Comparison of ENCODE assay signal across 24 cellular contexts in genomic region chr2:18856766-18857165, GRCh38.
"Had no signal": no experiment of that assay in that cellular context is flagged by ENCODE, and none has a peak within 500 bp of the region (broad histone marks: within the 10 kb centered on the region; RNA-seq: fewer than 3 reads in every experiment).

No MANE protein-coding gene starts in this region.

- H2AFZ ChIP-seq: hepatocyte had no signal

- H3K27me3 ChIP-seq: esophagus muscularis mucosa, hepatocyte, sigmoid colon, upper lobe of right lung had no signal

- H3K79me2 ChIP-seq: hepatocyte had no signal

- FAIRE-seq: frontal cortex had no signal

- H3K4me1 Mint-ChIP-seq: activated naive CD8-positive, alpha-beta T cell treated with anti-CD3 and anti-CD28 coated beads, Interleukin-2, amount 10 ng/mL, durations not matched to agents 7 days and 5 days; neural crest cell had no signal

- H3K36me3 ChIP-seq: esophagus muscularis mucosa, left ventricle myocardium inferior, sigmoid colon, upper lobe of right lung had no signal

- H3K9me3 Mint-ChIP-seq: activated B cell treated with CpG ODN at 0.5 μM for 24 hours; activated naive CD4-positive, alpha-beta T cell treated with anti-CD3 and anti-CD28 coated beads for 36 hours; activated naive CD8-positive, alpha-beta T cell treated with anti-CD3 and anti-CD28 coated beads, Interleukin-2, amount 10 ng/mL, durations not matched to agents 7 days and 5 days; neural crest cell; T-helper 1 cell treated with Interleukin-12 subunit alpha and Interleukin-12 subunit beta and Interleukin-4 antibody, amounts not matched to agents 30 μg/mL and 1 μg/mL, for 36 hours had no signal

- DNase-seq: activated B cell treated with CpG ODN at 0.5 μM for 24 hours; activated CD4-positive, alpha-beta memory T cell treated with anti-CD3 and anti-CD28 coated beads for 36 hours; activated CD4-positive, alpha-beta T cell treated with anti-CD3 and anti-CD28 coated beads for 4 hours; activated effector memory CD4-positive, alpha-beta T cell treated with Interleukin-2 at 50 U/mL for 16 hours; activated naive CD4-positive, alpha-beta T cell treated with anti-CD3 and anti-CD28 coated beads for 36 hours; activated naive CD8-positive, alpha-beta T cell treated with anti-CD3 and anti-CD28 coated beads, Interleukin-2, amount 10 ng/mL, durations not matched to agents 7 days and 5 days; activated T-cell treated with anti-CD3 and anti-CD28 coated beads, Interleukin-2, amount 50 U/mL, for 72 hours; amniotic stem cell; cerebellar nuclear complex; glutamatergic neuron; left ventricle myocardium inferior; naive thymus-derived CD4-positive, alpha-beta T cell; occipital lobe; sigmoid colon; stimulated activated CD4-positive, alpha-beta T cell treated with anti-CD3 and anti-CD28 coated beads, Interleukin-2, amount 100 ng/mL, for 48 hours; stimulated activated naive CD8-positive, alpha-beta T cell treated with anti-CD3 and anti-CD28 coated beads, Interleukin-15, Interleukin-2, amounts not matched to agents 100 U/mL and 50 U/mL, for 24 hours; upper lobe of right lung had no signal

- H3K4me2 ChIP-seq: hepatocyte, smooth muscle cell had no signal

- ATAC-seq: activated T-cell treated with anti-CD3 and anti-CD28 coated beads, Interleukin-2, amount 50 U/mL, for 72 hours; naive thymus-derived CD4-positive, alpha-beta T cell; stimulated activated naive CD8-positive, alpha-beta T cell treated with anti-CD3 and anti-CD28 coated beads, Interleukin-15, Interleukin-2, amounts not matched to agents 100 U/mL and 50 U/mL, for 24 hours; upper lobe of right lung had no signal

- H3K4me3 Mint-ChIP-seq: activated B cell treated with CpG ODN at 0.5 μM for 24 hours; activated CD4-positive, alpha-beta memory T cell treated with anti-CD3 and anti-CD28 coated beads for 36 hours; activated naive CD4-positive, alpha-beta T cell treated with anti-CD3 and anti-CD28 coated beads for 36 hours; activated naive CD8-positive, alpha-beta T cell treated with anti-CD3 and anti-CD28 coated beads, Interleukin-2, amount 10 ng/mL, durations not matched to agents 7 days and 5 days; activated T-cell treated with anti-CD3 and anti-CD28 coated beads, Interleukin-2, amount 50 U/mL, for 72 hours; naive thymus-derived CD4-positive, alpha-beta T cell; neural crest cell; T-helper 1 cell treated with Interleukin-12 subunit alpha and Interleukin-12 subunit beta and Interleukin-4 antibody, amounts not matched to agents 30 μg/mL and 1 μg/mL, for 36 hours had no signal

- H3K36me3 Mint-ChIP-seq: activated CD4-positive, alpha-beta memory T cell treated with anti-CD3 and anti-CD28 coated beads for 36 hours; activated naive CD8-positive, alpha-beta T cell treated with anti-CD3 and anti-CD28 coated beads, Interleukin-2, amount 10 ng/mL, durations not matched to agents 7 days and 5 days had no signal

- H3K27ac Mint-ChIP-seq: activated B cell treated with CpG ODN at 0.5 μM for 24 hours; activated CD4-positive, alpha-beta memory T cell treated with anti-CD3 and anti-CD28 coated beads for 36 hours; activated naive CD4-positive, alpha-beta T cell treated with anti-CD3 and anti-CD28 coated beads for 36 hours; activated naive CD8-positive, alpha-beta T cell treated with anti-CD3 and anti-CD28 coated beads, Interleukin-2, amount 10 ng/mL, durations not matched to agents 7 days and 5 days; activated T-cell treated with anti-CD3 and anti-CD28 coated beads, Interleukin-2, amount 50 U/mL, for 72 hours; naive thymus-derived CD4-positive, alpha-beta T cell; T-helper 1 cell treated with Interleukin-12 subunit alpha and Interleukin-12 subunit beta and Interleukin-4 antibody, amounts not matched to agents 30 μg/mL and 1 μg/mL, for 36 hours had no signal

- H3K27ac ChIP-seq: coronary artery, esophagus muscularis mucosa, hepatocyte, left ventricle myocardium inferior, sigmoid colon, upper lobe of right lung had no signal

- H3K4me3 ChIP-seq: coronary artery, esophagus muscularis mucosa, hepatocyte, left ventricle myocardium inferior, sigmoid colon, smooth muscle cell, upper lobe of right lung had no signal

- H3K9me3 ChIP-seq: esophagus muscularis mucosa, left ventricle myocardium inferior, sigmoid colon, upper lobe of right lung had no signal

- H3K4me1 ChIP-seq: esophagus muscularis mucosa, left ventricle myocardium inferior, sigmoid colon, upper lobe of right lung had no signal
